ENCODE assay signal across 1 cellular context in the genomic region with DNA sequence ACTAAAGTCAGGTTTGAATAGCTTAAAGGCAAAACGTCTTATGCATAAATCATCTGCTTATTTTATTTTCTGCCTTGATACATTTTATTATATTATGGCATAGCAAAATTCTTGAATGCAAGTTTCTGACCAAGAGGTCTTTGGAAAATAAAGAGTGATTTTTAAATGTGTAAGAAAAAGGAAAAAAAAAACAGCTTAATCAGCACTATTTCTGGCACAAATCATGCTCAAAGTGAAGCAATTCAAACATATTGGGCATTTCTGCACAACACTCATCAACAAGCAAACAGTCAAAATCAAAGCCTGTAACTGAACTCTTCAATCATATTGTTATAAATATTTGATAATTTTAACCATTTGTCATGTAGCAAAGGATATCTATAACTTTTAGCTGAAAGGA.
TF ChIP-seq lines count a peak whose summit lies in the region.

No MANE protein-coding gene starts in this region.

TF ChIP-seq in neural cell, 6 proteins besides CTCF, POLR2A, EP300 and RAD21 (continued from another document):
- TF ChIP-seq TAF1 (IDR thresholded peaks at IDR 0.05; ENCODE audit: low read depth) (no peak), EZH2 (IDR thresholded peaks at IDR 0.05; ENCODE audit: borderline replicate concordance, insufficient read depth, low read length, poor library complexity, severe bottlenecking) (no peak), MXI1 (conservative IDR thresholded peaks at IDR 0.05; ENCODE audit: poor library complexity, severe bottlenecking) (no peak), POLR2AphosphoS5 (IDR thresholded peaks at IDR 0.05) (no peak)
